Comparison of ENCODE assay signal across 8 cellular contexts in the genomic region with DNA sequence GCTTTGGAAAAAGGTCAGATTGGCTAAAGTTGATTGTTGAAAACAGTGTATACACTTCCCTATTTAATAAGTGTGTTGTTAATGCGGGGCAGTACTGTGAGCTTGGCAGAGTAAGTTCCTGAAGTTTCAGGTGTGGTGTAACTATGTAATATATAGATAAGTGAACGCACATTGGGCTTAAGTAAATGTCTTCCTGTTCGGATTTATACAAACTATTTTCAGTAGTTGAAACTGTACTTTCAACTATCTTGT. TPM values are rescaled to one million over a fixed set of nuclear protein-coding genes. Genes with fewer than 3 reads are reported as not detected.
DNase-seq lines count a peak whose midpoint lies in the region; ATAC-seq and TF ChIP-seq lines count a peak whose summit lies in the region.

No MANE protein-coding gene starts in this region.

- no peak for TF ChIP-seq POLR2A in IMR-90 (IDR thresholded peaks at IDR 0.05; ENCODE audit: low read depth, low read length)

- DNase-seq in A673 (ENCODE audit: low spot score) (no peak), IMR-90 (no peak), caudate nucleus (lab: John Stamatoyannopoulos, UW) (no peak), NCI-H2029 (lab: John Stamatoyannopoulos, UW) (no peak), dedifferentiated amniotic fluid mesenchymal stem cell (ENCODE audit: extremely low spot score) (no peak)

- TF ChIP-seq CTCF in A673 (conservative IDR thresholded peaks at IDR 0.05; ENCODE audit: low read depth, low read length) = no peak
- TF ChIP-seq CTCF in IMR-90 (conservative IDR thresholded peaks at IDR 0.05; ENCODE audit: low read depth, low read length) = no peak

- H3K27ac ChIP-seq in A673 (ENCODE audit: low read depth, low read length, poor library complexity, severe bottlenecking) (no peak overlapping the region), IMR-90 (ENCODE audit: insufficient read depth, low read length) (no peak overlapping the region), caudate nucleus (ENCODE audit: low read depth, low read length) (peak overlapping the region; percentile 95), muscle layer of colon (ENCODE audit: low read depth, low read length) (peak overlapping the region; percentile 97)

- H3K4ac ChIP-seq in IMR-90 (ENCODE audit: low read depth, low read length) = no peak overlapping the region

- H3K9me3 ChIP-seq in A673 (ENCODE audit: low read depth, low read length, poor library complexity, severe bottlenecking) (no peaks in the 10 kb centered on the region), IMR-90 (ENCODE audit: control insufficient read depth, insufficient read depth, low read length) (no peaks in the 10 kb centered on the region), muscle layer of colon (ENCODE audit: low read length) (no peaks in the 10 kb centered on the region)

- ATAC-seq in IMR-90 (ENCODE audit: low read depth) = no peak
- ATAC-seq in HG03432 (IDR thresholded peaks at IDR 0.05; ENCODE audit: unreplicated experiment) = no peak
- ATAC-seq in GM21526 (IDR thresholded peaks at IDR 0.05; ENCODE audit: low FRiP score, unreplicated experiment) = no peak

- H2BK5ac ChIP-seq in IMR-90 (ENCODE audit: low read depth, low read length, poor library complexity, severe bottlenecking) = no peak overlapping the region

- no peak overlapping the region for H2BK120ac ChIP-seq in IMR-90 (ENCODE audit: low read depth, low read length)

- H4K91ac ChIP-seq in IMR-90 (ENCODE audit: insufficient read depth, low read depth, low read length) = no peak overlapping the region

- in situ Hi-C loops in IMR-90 (cut with MboI; ENCODE audit: low sequenced_read_pairs) = no loop called here

- WGBS in IMR-90 (ENCODE audit: extremely low coverage in 2 of 2, insufficient read length in 1 of 2), 2 experiments = no CpG with 5 or more reads among the region's 3 CpGs

- no peak overlapping the region for H2AK9ac ChIP-seq in IMR-90 (replicated peaks; ENCODE audit: low read depth, low read length, poor library complexity)

- H3K27me3 ChIP-seq in A673 (replicated peaks; ENCODE audit: insufficient read depth, low read depth, low read length, poor library complexity) = no peaks in the 10 kb centered on the region
- no peaks in the 10 kb centered on the region for H3K27me3 ChIP-seq in IMR-90 (ENCODE audit: control insufficient read depth, insufficient read depth, low read length)
- no peaks in the 10 kb centered on the region for H3K27me3 ChIP-seq in muscle layer of colon (ENCODE audit: control insufficient read depth in 1 of 2, insufficient read depth in 2 of 2, low read length in 2 of 2)

- H3K4me1 ChIP-seq in A673 (ENCODE audit: insufficient read depth, low read length, poor library complexity, severe bottlenecking) (peaks cover 30% of the 10 kb centered on the region), IMR-90 (ENCODE audit: control insufficient read depth, insufficient read depth, low read length) (no peaks in the 10 kb centered on the region; the same call in 1 of the 2 replicates), muscle layer of colon (ENCODE audit: insufficient read depth, low read length) (peaks cover 18% of the 10 kb centered on the region)

- peak overlapping the region; percentile 58; the same call in 1 of the 2 replicates for H4K5ac ChIP-seq in IMR-90 (ENCODE audit: low read depth, low read length)

- H3K9ac ChIP-seq in IMR-90 (ENCODE audit: low read depth, low read length) = peak overlapping the region; percentile 69; the same call in 1 of the 2 replicates
- peak overlapping the region; percentile 85 for H3K9ac ChIP-seq in muscle layer of colon (ENCODE audit: low read length)

- no peak overlapping the region for H2AK5ac ChIP-seq in IMR-90 (ENCODE audit: low read depth, low read length)

- dilution Hi-C loops in IMR-90 (cut with HindIII; ENCODE audit: low sequenced_read_pairs, unreplicated experiment) = no loop called here

- intact Hi-C loops in A673 (cut with micrococcal nuclease; ENCODE audit: unreplicated experiment) (loop anchor here (5.0 kb wide), 1 partner anchor 153 kb away; a partner anchor contains a TSS), IMR-90 (cut with micrococcal nuclease) (loop anchor here (5.0 kb wide), 2 partner anchors 437 to 1122 kb away; no protein-coding TSS in a partner anchor)

- H3K23ac ChIP-seq in IMR-90 (ENCODE audit: low read depth, low read length) = peak overlapping the region; percentile 40; the same call in 1 of the 2 replicates

- no peak overlapping the region for H2AFZ ChIP-seq in IMR-90 (replicated peaks; ENCODE audit: low read length, poor library complexity)

- H4K8ac ChIP-seq in IMR-90 (ENCODE audit: low read depth in 2 of 2, low read length in 2 of 2) = peak overlapping the region; percentile 79 to 85; a peak in 1 of 4 replicates

- no peak overlapping the region for H2BK15ac ChIP-seq in IMR-90 (ENCODE audit: low read depth, low read length)

- H3K4me3 ChIP-seq in A673 (ENCODE audit: low read depth, low read length, poor library complexity, severe bottlenecking) (peak overlapping the region; percentile 76), IMR-90 (ENCODE audit: insufficient read depth, low read depth, low read length) (peak overlapping the region; percentile 60), muscle layer of colon (ENCODE audit: low read depth in 1 of 2, low read length in 2 of 2) (peak overlapping the region; percentile 76 to 80)

- H3K36me3 ChIP-seq in A673 (ENCODE audit: insufficient read depth, low read length, poor library complexity, severe bottlenecking) = peaks cover 46% of the 10 kb centered on the region
- peaks cover 35% of the 10 kb centered on the region for H3K36me3 ChIP-seq in IMR-90 (ENCODE audit: control insufficient read depth, insufficient read depth, low read length)
- H3K36me3 ChIP-seq in muscle layer of colon (ENCODE audit: insufficient read depth, low read length) = peaks cover 31% of the 10 kb centered on the region

- no peak overlapping the region for H3K18ac ChIP-seq in IMR-90 (ENCODE audit: low read depth, low read length)

- POLR2A ChIA-PET in A673 (lab: Charles Lee; ENCODE audit: low non-redundant PET) = no interaction called here
- POLR2A ChIA-PET in IMR-90 (lab: Charles Lee; ENCODE audit: unreplicated experiment) = no interaction called here

- BruUV-seq in A673 (replicated peaks; lab: Mats Ljungman, UMichigan) (TSS peak; percentile 58), IMR-90 (replicated peaks; lab: Mats Ljungman, UMichigan) (no TSS peak)

- peaks cover 12 to 57% of the 10 kb centered on the region in 2 experiments; a peak in 3 of 4 replicates for H3K79me1 ChIP-seq in IMR-90 (ENCODE audit: low read depth in 1 of 2, low read length in 2 of 2)

- 0 out of 2 replicates have a peak overlapping the region, but pooled peaks have one; percentile 77 for H3K14ac ChIP-seq in IMR-90 (replicated peaks; ENCODE audit: low read depth, low read length)

- H4K20me1 ChIP-seq in IMR-90 (ENCODE audit: insufficient read depth, low read length) = peaks cover 38% of the 10 kb centered on the region

- H3K56ac ChIP-seq in IMR-90 (ENCODE audit: extremely low read depth, insufficient read depth, low read length) = peak overlapping the region; percentile 73; the same call in 1 of the 2 replicates

- CTCF ChIA-PET in A673 (lab: Charles Lee) (no interaction called here), IMR-90 (lab: Yijun Ruan, JAX) (interaction anchor here (0.6 to 0.7 kb wide), 2 partner anchors 16 to 20 kb away, joined by 3 read pairs; no protein-coding TSS in a partner anchor)

- H3K4me2 ChIP-seq in IMR-90 (ENCODE audit: low read depth, low read length) = peak overlapping the region; percentile 86

- H3K9me1 ChIP-seq in IMR-90 (ENCODE audit: insufficient read depth, low read length) = no peaks in the 10 kb centered on the region

- no peak overlapping the region for H2BK20ac ChIP-seq in IMR-90 (ENCODE audit: low read depth, low read length)

- no peak for TF ChIP-seq RAD21 in IMR-90 (IDR thresholded peaks at IDR 0.05; ENCODE audit: low read length)

TF ChIP-seq in IMR-90, 13 proteins besides CTCF, POLR2A, EP300 and RAD21 (continues in another document):
- TF ChIP-seq FOS (IDR thresholded peaks at IDR 0.05; ENCODE audit: low read depth, low read length) (no peak), RCOR1 (IDR thresholded peaks at IDR 0.05; ENCODE audit: insufficient replicate concordance, low read length) (no peak), CEBPB (IDR thresholded peaks at IDR 0.05; ENCODE audit: low read depth, low read length) (no peak)
- TF ChIP-seq, protein P1, sequence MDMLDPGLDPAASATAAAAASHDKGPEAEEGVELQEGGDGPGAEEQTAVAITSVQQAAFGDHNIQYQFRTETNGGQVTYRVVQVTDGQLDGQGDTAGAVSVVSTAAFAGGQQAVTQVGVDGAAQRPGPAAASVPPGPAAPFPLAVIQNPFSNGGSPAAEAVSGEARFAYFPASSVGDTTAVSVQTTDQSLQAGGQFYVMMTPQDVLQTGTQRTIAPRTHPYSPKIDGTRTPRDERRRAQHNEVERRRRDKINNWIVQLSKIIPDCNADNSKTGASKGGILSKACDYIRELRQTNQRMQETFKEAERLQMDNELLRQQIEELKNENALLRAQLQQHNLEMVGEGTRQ (IDR thresholded peaks at IDR 0.05; ENCODE audit: low read depth, low read length) = no peak

RNA-seq across cellular contexts. Expression of a gene that starts 0.9 kb away (rescaled TPM):
- total RNA-seq in A673 (2021) = 15.8 and 17.2 TPM in 2 replicates
- total RNA-seq in IMR-90 (2012; rRNA removed) = 9.7 and 13.1 TPM in 2 replicates
- 0.92 and 1.0 TPM in 2 replicates for polyA plus RNA-seq in IMR-90 (2012; rRNA removed)
- polyA plus RNA-seq in IMR-90 (2012; cell fraction: cytosol; rRNA removed) = 0.09 and 0.22 TPM in 2 replicates
- polyA plus RNA-seq in IMR-90 (2012; cell fraction: nucleus; rRNA removed; ENCODE audit: low replicate concordance) = 0.94 and 2.9 TPM in 2 replicates

RNA-seq across cellular contexts. Expression of a gene that starts 1.2 kb away (rescaled TPM):
- total RNA-seq in A673 (2021) = 479 and 503 TPM in 2 replicates
- total RNA-seq in IMR-90 (2012; rRNA removed) = 380 and 450 TPM in 2 replicates
- 561 and 737 TPM in 2 replicates for polyA plus RNA-seq in IMR-90 (2012; rRNA removed)
- polyA plus RNA-seq in IMR-90 (2012; cell fraction: cytosol; rRNA removed) = 218 and 390 TPM in 2 replicates
- polyA plus RNA-seq in IMR-90 (2012; cell fraction: nucleus; rRNA removed; ENCODE audit: low replicate concordance) = 299 and 1,751 TPM in 2 replicates

RNA-seq across cellular contexts. Expression of a gene that starts 44.4 kb away (rescaled TPM):
- 34.3 and 35.7 TPM in 2 replicates for total RNA-seq in A673 (2021)
- total RNA-seq in IMR-90 (2012; rRNA removed) = 21.1 and 21.9 TPM in 2 replicates
- polyA plus RNA-seq in IMR-90 (2012; rRNA removed) = 4.8 and 6.3 TPM in 2 replicates
- 1.1 and 1.4 TPM in 2 replicates for polyA plus RNA-seq in IMR-90 (2012; cell fraction: cytosol; rRNA removed)
- 0.88 and 3.3 TPM in 2 replicates for polyA plus RNA-seq in IMR-90 (2012; cell fraction: nucleus; rRNA removed; ENCODE audit: low replicate concordance)

RNA-seq across cellular contexts. Expression of a gene that starts 44.6 kb away (rescaled TPM):
- total RNA-seq in A673 (2021) (41.6 and 43.4 TPM in 2 replicates), IMR-90 (2012; rRNA removed) (18.8 and 22.8 TPM in 2 replicates)
- polyA plus RNA-seq in IMR-90 (2012; rRNA removed) = 13.1 and 14.8 TPM in 2 replicates
- polyA plus RNA-seq in IMR-90 (2012; cell fraction: cytosol; rRNA removed) = 4.6 and 11.0 TPM in 2 replicates
- 2.7 and 11.4 TPM in 2 replicates for polyA plus RNA-seq in IMR-90 (2012; cell fraction: nucleus; rRNA removed; ENCODE audit: low replicate concordance)

RNA-seq across cellular contexts. Expression of a gene that starts 48.1 kb away (rescaled TPM):
- total RNA-seq in A673 (2021) = not detected in 2 replicates
- not detected in 2 replicates for total RNA-seq in IMR-90 (2012; rRNA removed)
- polyA plus RNA-seq in IMR-90 (2012; rRNA removed) = not detected in 2 replicates
- 0.08 TPM in 1 of 2 replicates, not detected in the other for polyA plus RNA-seq in IMR-90 (2012; cell fraction: cytosol; rRNA removed)
- polyA plus RNA-seq in IMR-90 (2012; cell fraction: nucleus; rRNA removed; ENCODE audit: low replicate concordance) = 0.07 and 0.08 TPM in 2 replicates

Comparison
In these comparisons a context has a peak if more than half of its experiments do, and no peak if none do; other contexts are left out.
1. H3K27ac ChIP-seq: peak in caudate nucleus (single experiment) and muscle layer of colon (single experiment); none in A673 (single experiment) and IMR-90 (single experiment).
2. Peak in every context shown above with its lines, with median percentiles within 50 percentile points of each other: H3K4me3 ChIP-seq.